ENCODE assay signal across 6 cellular contexts in genomic region chr19:872266-872951, GRCh38. TPM values are rescaled to one million over a fixed set of nuclear protein-coding genes. Genes with fewer than 3 reads are reported as not detected.
DNase-seq lines count a peak whose midpoint lies in the region; ATAC-seq and TF ChIP-seq lines count a peak whose summit lies in the region.

No MANE protein-coding gene starts in this region.

- intact Hi-C loops in PC-9 (cut with micrococcal nuclease; ENCODE audit: unreplicated experiment): no loop called here

- no peak overlapping the region for H3K4ac ChIP-seq in neuronal stem cell (ENCODE audit: low read length)

- no peaks in the 10 kb centered on the region for H3K79me2 ChIP-seq in PC-9 (ENCODE audit: low read depth)

- peak overlapping the region; percentile 4 for H3K9ac ChIP-seq in neuronal stem cell (ENCODE audit: low read depth, low read length, poor library complexity)

- TF ChIP-seq CTCF in GM12864 (IDR thresholded peaks at IDR 0.05; ENCODE audit: low read depth, low read length, missing control alignments) (no peak), PC-9 (conservative IDR thresholded peaks at IDR 0.05) (no peak), astrocyte of the spinal cord (IDR thresholded peaks at IDR 0.05; ENCODE audit: low read depth, low read length) (no peak), coronary artery (IDR thresholded peaks at IDR 0.05) (no peak)

- no peak for ATAC-seq in HG02763 (IDR thresholded peaks at IDR 0.05; ENCODE audit: unreplicated experiment)

- H2BK12ac ChIP-seq in neuronal stem cell (ENCODE audit: low read length): no peak overlapping the region

- no TSS peak for BruUV-seq in PC-9 (replicated peaks; lab: Mats Ljungman, UMichigan)

- H3K9me3 ChIP-seq in PC-9 (ENCODE audit: insufficient read depth, low read depth) (no peaks in the 10 kb centered on the region), neuronal stem cell (replicated peaks in 1 of 2; ENCODE audit: control insufficient read depth in 2 of 2, insufficient read depth in 1 of 2, low read depth in 1 of 2, low read length in 2 of 2) (no peaks in the 10 kb centered on the region)

- H2BK5ac ChIP-seq in neuronal stem cell (ENCODE audit: low read length): peak overlapping the region; percentile 82

- H3K4me2 ChIP-seq in PC-9 (peak overlapping the region; percentile 40; the same call in 1 of the 2 replicates), neuronal stem cell (ENCODE audit: insufficient read depth, low read length, poor library complexity, severe bottlenecking) (no peak overlapping the region)

- no peak overlapping the region for H3K27ac ChIP-seq in PC-9
- H3K27ac ChIP-seq in neuronal stem cell (replicated peaks; ENCODE audit: low read length): peak overlapping the region; percentile 46
- peak overlapping the region in 1 of 2 donors; percentile 62 for H3K27ac ChIP-seq in coronary artery

- no peak overlapping the region for H2BK120ac ChIP-seq in neuronal stem cell (ENCODE audit: low read depth, low read length)

- H3K18ac ChIP-seq in neuronal stem cell (ENCODE audit: low read length): peak overlapping the region; percentile 85

- no peak overlapping the region for H2AFZ ChIP-seq in PC-9
- H2AFZ ChIP-seq in neuronal stem cell (ENCODE audit: low read length): no peak overlapping the region

- H3K4me3 ChIP-seq in GM12864 (ENCODE audit: low read depth, low read length) (no peak overlapping the region), PC-9 (no peak overlapping the region), astrocyte of the spinal cord (ENCODE audit: low read depth, low read length) (no peak overlapping the region), neuronal stem cell (ENCODE audit: low read length in 2 of 2) (no peak overlapping the region), coronary artery (no peak overlapping the region)

- peak overlapping the region; percentile 75 for H2BK15ac ChIP-seq in neuronal stem cell (ENCODE audit: low read length)

- no peak overlapping the region for H4K8ac ChIP-seq in neuronal stem cell (ENCODE audit: low read depth, low read length)

- H3K36me3 ChIP-seq in PC-9 (ENCODE audit: low read depth): no peaks in the 10 kb centered on the region
- H3K36me3 ChIP-seq in neuronal stem cell (replicated peaks in 1 of 2; ENCODE audit: control insufficient read depth in 2 of 2, insufficient read depth in 2 of 2, low read length in 2 of 2): peaks cover 46 to 80% of the 10 kb centered on the region in 2 donors

- POLR2A ChIA-PET in PC-9 (lab: Charles Lee; ENCODE audit: unreplicated experiment): no interaction called here

- H3K4me1 ChIP-seq in PC-9 (replicated peaks; ENCODE audit: insufficient read depth) (peaks cover 29% of the 10 kb centered on the region), neuronal stem cell (ENCODE audit: control insufficient read depth in 2 of 2, insufficient read depth in 1 of 2, low read depth in 1 of 2, low read length in 2 of 2) (peaks cover 0 to 1% of the 10 kb centered on the region in 2 donors)

- H2AK5ac ChIP-seq in neuronal stem cell (ENCODE audit: low read depth, low read length): peak overlapping the region; percentile 92

- no peaks in the 10 kb centered on the region; the same call in 1 of the 2 replicates for H4K20me1 ChIP-seq in PC-9 (ENCODE audit: insufficient read depth)

- DNase-seq in GM12864 (ENCODE audit: low read depth) (peak; percentile 81), PC-9 (peak; percentile 72 to 86), astrocyte of the spinal cord (ENCODE audit: low read depth, low spot score) (peak; percentile 34), neuronal stem cell (ENCODE audit: low spot score) (no peak), coronary artery (ENCODE audit: low spot score) (no peak)

- no peaks in the 10 kb centered on the region for H3K9me2 ChIP-seq in PC-9 (ENCODE audit: insufficient read depth)

- CTCF ChIA-PET in PC-9 (lab: Charles Lee): interaction anchor here (0.5 to 0.6 kb wide), 2 partner anchors 195 to 307 kb away, joined by 3 read pairs; no protein-coding TSS in a partner anchor

- in situ Hi-C loops in astrocyte of the spinal cord (cut with HindIII; ENCODE audit: low sequenced_read_pairs): no loop called here

- H3K23ac ChIP-seq in neuronal stem cell (ENCODE audit: low read depth, low read length, poor library complexity): peak overlapping the region; percentile 65

- peaks cover 42% of the 10 kb centered on the region for H3F3A ChIP-seq in PC-9 (ENCODE audit: insufficient read depth, low read depth)

- peaks cover 9% of the 10 kb centered on the region for H3K79me1 ChIP-seq in neuronal stem cell (ENCODE audit: low read depth, low read length)

- H3K14ac ChIP-seq in neuronal stem cell (ENCODE audit: low read length): no peak overlapping the region

- WGBS in neuronal stem cell (ENCODE audit: extremely low coverage in 2 of 2, insufficient read length in 2 of 2, insufficient replicate concordance in 1 of 2), 2 donors: no CpG with 5 or more reads among the region's 27 CpGs

- no peaks in the 10 kb centered on the region for H3K27me3 ChIP-seq in PC-9 (ENCODE audit: insufficient read depth, low read depth)
- H3K27me3 ChIP-seq in neuronal stem cell (ENCODE audit: control insufficient read depth in 3 of 3, insufficient read depth in 3 of 3, low read depth in 1 of 3, low read length in 3 of 3): no peaks in the 10 kb centered on the region

- H4K91ac ChIP-seq in neuronal stem cell (ENCODE audit: low read depth, low read length, poor library complexity): no peak overlapping the region

RNA-seq across cellular contexts. Expression of gene CFD, which starts 12.9 kb away (rescaled TPM):
- total RNA-seq in PC-9 (2021): 8.0 and 17.1 TPM in 2 replicates
- polyA plus RNA-seq in neuronal stem cell (2013, experiment 1 of 2): 0.18 TPM
- 0.14 TPM for polyA plus RNA-seq in neuronal stem cell (2013, experiment 2 of 2)

RNA-seq across cellular contexts. Expression of gene ELANE, which starts 20.3 kb away (rescaled TPM):
- not detected in 2 replicates for total RNA-seq in PC-9 (2021)
- polyA plus RNA-seq in neuronal stem cell (2013, experiment 1 of 2): not detected
- not detected for polyA plus RNA-seq in neuronal stem cell (2013, experiment 2 of 2)

RNA-seq across cellular contexts. Expression of gene MED16, which starts 20.6 kb away (rescaled TPM):
- 54.7 and 63.8 TPM in 2 replicates for total RNA-seq in PC-9 (2021)
- 33.3 TPM for polyA plus RNA-seq in neuronal stem cell (2013, experiment 1 of 2)
- polyA plus RNA-seq in neuronal stem cell (2013, experiment 2 of 2): 32.9 TPM

RNA-seq across cellular contexts. Expression of gene RNU6-9, which starts 20.9 kb away (rescaled TPM):
- not detected in 2 replicates for total RNA-seq in PC-9 (2021)
- polyA plus RNA-seq in neuronal stem cell (2013, experiment 1 of 2): not detected
- polyA plus RNA-seq in neuronal stem cell (2013, experiment 2 of 2): not detected

RNA-seq across cellular contexts. Expression of gene PRTN3, which starts 31.6 kb away (rescaled TPM):
- total RNA-seq in PC-9 (2021): not detected in 2 replicates
- 1.9 TPM for polyA plus RNA-seq in neuronal stem cell (2013, experiment 1 of 2)
- polyA plus RNA-seq in neuronal stem cell (2013, experiment 2 of 2): 1.9 TPM

Comparison
In these comparisons a context has a peak if more than half of its experiments do, and no peak if none do; other contexts are left out.
1. DNase-seq: peak in GM12864 (single experiment), PC-9 (2 of 2) and astrocyte of the spinal cord (single experiment); none in neuronal stem cell (single experiment) and coronary artery (single experiment).